ENCODE assay signal across 1 cellular context in the genomic region with DNA sequence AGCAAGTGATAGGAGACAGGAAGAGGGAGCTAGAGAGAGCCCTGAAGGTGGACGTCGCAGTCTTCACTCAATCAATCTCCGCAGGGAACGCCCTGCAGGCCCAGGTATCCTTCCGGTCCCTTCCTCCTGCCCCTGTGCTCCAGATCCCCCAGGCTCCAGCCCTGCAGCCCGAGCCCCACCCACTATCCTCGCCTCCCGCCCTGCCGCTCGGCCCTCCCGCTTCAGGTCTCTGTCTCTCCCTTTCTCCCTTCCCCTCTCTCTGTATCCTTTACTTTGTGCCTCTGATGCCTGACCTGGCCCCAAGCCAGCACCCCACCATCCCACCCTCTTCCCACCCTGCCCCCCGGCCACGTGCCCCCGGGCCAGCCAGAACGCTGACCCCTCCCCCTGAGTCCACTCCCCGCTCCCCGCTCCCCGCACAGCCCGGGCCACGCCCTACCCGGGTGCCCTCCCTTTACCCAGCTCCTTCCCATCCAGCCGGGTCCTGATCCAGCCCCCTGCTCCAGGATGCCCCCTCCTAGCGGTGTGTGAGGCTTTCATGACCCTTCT.
A peak's percentile ranks its signal among the peaks of the same experiment; 100 is the strongest.
TF ChIP-seq lines count a peak whose summit lies in the region.

No MANE protein-coding gene starts in this region.

TF ChIP-seq in H1, 55 proteins besides CTCF, POLR2A, EP300 and RAD21 (continued from another document):
- TF ChIP-seq EGR1 (IDR thresholded peaks at IDR 0.05; ENCODE audit: borderline replicate concordance, low read depth, low read length) (no peak), SIRT6 (IDR thresholded peaks at IDR 0.05; ENCODE audit: low read length) (no peak), SRF (IDR thresholded peaks at IDR 0.05; ENCODE audit: low read depth, low read length) (no peak), YY1 (IDR thresholded peaks at IDR 0.05; ENCODE audit: low read depth, low read length) (0 out of 2 replicates have a peak, but pooled peaks have one; percentile 2), TEAD4 (IDR thresholded peaks at IDR 0.05; ENCODE audit: low read depth, low read length) (no peak), CBX8 (IDR thresholded peaks at IDR 0.05; ENCODE audit: borderline replicate concordance, low read depth, low read length) (no peak), POLR2AphosphoS5 (IDR thresholded peaks at IDR 0.05; ENCODE audit: low read depth, low read length) (peak; percentile 65; the same call in 1 of the 2 replicates), SP4 (IDR thresholded peaks at IDR 0.05; ENCODE audit: low read length) (no peak), ATF2 (IDR thresholded peaks at IDR 0.05; ENCODE audit: low read length) (no peak), TBP (IDR thresholded peaks at IDR 0.05; ENCODE audit: low read depth, low read length) (no peak; the same call in 1 of the 2 replicates), NRF1 (IDR thresholded peaks at IDR 0.05; ENCODE audit: low read depth, low read length) (no peak), KDM5A (IDR thresholded peaks at IDR 0.05; ENCODE audit: low read length) (no peak), RBBP5 (IDR thresholded peaks at IDR 0.05; ENCODE audit: borderline replicate concordance, low read depth, low read length) (peak; percentile 93; the same call in 1 of the 2 replicates), SIN3A (conservative IDR thresholded peaks at IDR 0.05 in 1 of 2, IDR thresholded peaks at IDR 0.05 in 1 of 2; ENCODE audit: low read depth in 1 of 2, low read length in 2 of 2) (peak in 1 of 2 experiments; percentile 81; a peak in 3 of 4 replicates), HDAC2 (IDR thresholded peaks at IDR 0.05; ENCODE audit: borderline replicate concordance in 1 of 2, low read depth in 2 of 2, low read length in 2 of 2) (no peak), BRCA1 (IDR thresholded peaks at IDR 0.05; ENCODE audit: low read depth, low read length) (no peak), RFX5 (IDR thresholded peaks at IDR 0.05; ENCODE audit: borderline replicate concordance, low read depth, low read length) (no peak), POU5F1 (IDR thresholded peaks at IDR 0.05; ENCODE audit: low read depth, low read length) (no peak), MAFK (IDR thresholded peaks at IDR 0.05; ENCODE audit: low read depth, low read length) (no peak), CHD2 (IDR thresholded peaks at IDR 0.05; ENCODE audit: low read length) (no peak), CHD7 (IDR thresholded peaks at IDR 0.05; ENCODE audit: insufficient replicate concordance, low read length) (no peak), JUND (IDR thresholded peaks at IDR 0.05; ENCODE audit: low read length) (no peak), JUN (IDR thresholded peaks at IDR 0.05; ENCODE audit: low read depth, low read length) (no peak), EZH2 (IDR thresholded peaks at IDR 0.05; ENCODE audit: low read depth, low read length, severe bottlenecking) (no peak), CEBPB (IDR thresholded peaks at IDR 0.05; ENCODE audit: low read depth, low read length) (no peak), TCF12 (IDR thresholded peaks at IDR 0.05; ENCODE audit: low read depth, low read length) (no peak), KDM1A (IDR thresholded peaks at IDR 0.05; ENCODE audit: borderline replicate concordance, low read length) (no peak), SAP30 (IDR thresholded peaks at IDR 0.05; ENCODE audit: insufficient read depth, insufficient replicate concordance, low read length) (peak; percentile 29), HDAC6 (IDR thresholded peaks at IDR 0.05; ENCODE audit: low read depth, low read length) (no peak), CREB1 (IDR thresholded peaks at IDR 0.05) (no peak), BACH1 (IDR thresholded peaks at IDR 0.05; ENCODE audit: low read length) (no peak), SIX5 (IDR thresholded peaks at IDR 0.05; ENCODE audit: low read depth, low read length) (no peak), KDM4A (IDR thresholded peaks at IDR 0.05; ENCODE audit: low read depth, low read length, severe bottlenecking) (peak; percentile 94), PHF8 (conservative IDR thresholded peaks at IDR 0.05; ENCODE audit: low read depth, low read length) (peak; percentile 30; the same call in 1 of the 2 replicates), GTF2F1 (IDR thresholded peaks at IDR 0.05; ENCODE audit: borderline replicate concordance, low read depth, low read length) (no peak), CTBP2 (IDR thresholded peaks at IDR 0.05; ENCODE audit: borderline replicate concordance, insufficient read depth, insufficient read length, low read length) (peak; percentile 79), GABPA (IDR thresholded peaks at IDR 0.05; ENCODE audit: borderline replicate concordance, insufficient read depth, low read length) (no peak), NANOG (IDR thresholded peaks at IDR 0.05; ENCODE audit: insufficient read depth, low read depth, low read length, poor library complexity, severe bottlenecking) (no peak)
- TF ChIP-seq, protein P1, sequence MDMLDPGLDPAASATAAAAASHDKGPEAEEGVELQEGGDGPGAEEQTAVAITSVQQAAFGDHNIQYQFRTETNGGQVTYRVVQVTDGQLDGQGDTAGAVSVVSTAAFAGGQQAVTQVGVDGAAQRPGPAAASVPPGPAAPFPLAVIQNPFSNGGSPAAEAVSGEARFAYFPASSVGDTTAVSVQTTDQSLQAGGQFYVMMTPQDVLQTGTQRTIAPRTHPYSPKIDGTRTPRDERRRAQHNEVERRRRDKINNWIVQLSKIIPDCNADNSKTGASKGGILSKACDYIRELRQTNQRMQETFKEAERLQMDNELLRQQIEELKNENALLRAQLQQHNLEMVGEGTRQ (IDR thresholded peaks at IDR 0.05; ENCODE audit: low read length) = no peak
- TF ChIP-seq, protein P2, sequence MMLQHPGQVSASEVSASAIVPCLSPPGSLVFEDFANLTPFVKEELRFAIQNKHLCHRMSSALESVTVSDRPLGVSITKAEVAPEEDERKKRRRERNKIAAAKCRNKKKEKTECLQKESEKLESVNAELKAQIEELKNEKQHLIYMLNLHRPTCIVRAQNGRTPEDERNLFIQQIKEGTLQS (IDR thresholded peaks at IDR 0.05; ENCODE audit: insufficient read depth, low read depth, low read length) = no peak
- TF ChIP-seq, protein P3, sequence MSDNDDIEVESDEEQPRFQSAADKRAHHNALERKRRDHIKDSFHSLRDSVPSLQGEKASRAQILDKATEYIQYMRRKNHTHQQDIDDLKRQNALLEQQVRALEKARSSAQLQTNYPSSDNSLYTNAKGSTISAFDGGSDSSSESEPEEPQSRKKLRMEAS (IDR thresholded peaks at IDR 0.05) = peak; percentile 86
